ENCODE assay signal across 9 cellular contexts in the genomic region with DNA sequence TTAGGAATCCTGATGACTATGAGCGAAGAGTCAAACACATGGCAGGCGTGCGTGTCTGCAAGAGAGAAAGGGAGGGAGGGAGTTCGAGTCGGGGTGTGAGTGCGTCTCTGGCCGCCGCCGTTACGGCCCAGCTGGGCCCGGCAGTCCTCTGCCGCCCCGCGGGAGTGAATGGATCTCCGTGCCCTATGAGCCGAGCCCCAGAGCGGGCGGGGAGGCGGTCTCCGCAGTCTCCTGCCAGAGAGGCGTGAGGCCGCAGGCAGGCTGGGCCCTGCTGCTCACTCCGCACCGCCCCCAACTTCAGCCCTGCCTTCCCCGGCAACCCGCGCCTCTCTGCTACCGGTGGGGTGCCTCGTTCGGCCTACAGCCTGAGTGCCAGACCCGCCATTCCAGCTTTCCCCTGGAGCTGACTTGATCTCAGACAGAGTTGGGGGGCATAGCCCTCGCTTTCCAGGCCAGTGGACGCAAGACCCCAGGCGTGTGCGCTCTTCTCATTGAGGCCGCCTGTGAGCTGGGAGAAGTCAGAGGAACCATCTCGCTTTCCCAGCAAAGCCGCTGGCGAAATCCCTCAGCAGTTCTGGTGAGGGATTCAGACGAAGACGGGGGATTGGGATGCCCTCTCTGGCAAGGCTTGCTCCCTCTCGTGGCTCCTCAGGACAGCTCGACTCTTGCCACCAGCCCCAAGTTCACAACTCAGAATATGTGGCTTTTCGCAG. TPM values are rescaled to one million over a fixed set of nuclear protein-coding genes. Genes with fewer than 3 reads are reported as not detected.
DNase-seq lines count a peak whose midpoint lies in the region; ATAC-seq and TF ChIP-seq lines count a peak whose summit lies in the region.
"Had no signal": no experiment of that assay in that cellular context is flagged by ENCODE, and none has a peak within 500 bp of the region (broad histone marks: within the 10 kb centered on the region; RNA-seq: fewer than 3 reads in every experiment).

No MANE protein-coding gene starts in this region.

- no peak overlapping the region for H3K4me3 ChIP-seq in GM12865 (ENCODE audit: low read depth, low read length)
- peak overlapping the region; percentile 30 to 59 (median 46) for H3K4me3 ChIP-seq in Peyer's patch
- peak overlapping the region; percentile 40 to 59 (median 55) for H3K4me3 ChIP-seq in right lobe of liver
- H3K4me3 ChIP-seq: SK-N-MC had no signal

- no peaks in the 10 kb centered on the region for H3K36me3 ChIP-seq in Peyer's patch
- no peaks in the 10 kb centered on the region for H3K36me3 ChIP-seq in right lobe of liver

- peak overlapping the region; percentile 81 to 86 for H3K4me3 Mint-ChIP-seq in effector memory CD8-positive, alpha-beta T cell

- peak overlapping the region in 3 of 4 donors; percentile 25 to 85 (median 39) for H3K27ac ChIP-seq in Peyer's patch
- H3K27ac ChIP-seq in right lobe of liver, result peak overlapping the region; percentile 31 to 62 (median 47)
- H3K27ac ChIP-seq: SK-N-MC had no signal

- TF ChIP-seq CTCF in GM12865 (IDR thresholded peaks at IDR 0.05; ENCODE audit: insufficient read depth, low read depth, low read length, missing control alignments) (no peak), Peyer's patch (IDR thresholded peaks at IDR 0.05) (no peak), right lobe of liver (IDR thresholded peaks at IDR 0.05) (peak in 3 of 4 donors; percentile 5 to 14 (median 8))

- peak; percentile 31 for ATAC-seq in effector memory CD8-positive, alpha-beta T cell (replicated peaks)
- peak; percentile 53 to 61 (median 58) for ATAC-seq in right lobe of liver
- ATAC-seq in stimulated activated naive CD8-positive, alpha-beta T cell treated with anti-CD3 and anti-CD28 coated beads, Interleukin-15, Interleukin-2, amounts not matched to agents 100 U/mL and 50 U/mL, for 24 hours, result peak; percentile 25
- ATAC-seq in GM19455 (IDR thresholded peaks at IDR 0.05; ENCODE audit: unreplicated experiment), result no peak
- no peak for ATAC-seq in GM19351 (IDR thresholded peaks at IDR 0.05; ENCODE audit: unreplicated experiment)

- H3K36me3 Mint-ChIP-seq in effector memory CD8-positive, alpha-beta T cell (ENCODE audit: insufficient read depth), result peaks cover 5% of the 10 kb centered on the region

- H3K4me1 ChIP-seq in Peyer's patch, result peaks cover 0 to 14% (median 0%) of the 10 kb centered on the region in 4 donors
- peaks cover 0 to 6% (median 0%) of the 10 kb centered on the region in 4 donors for H3K4me1 ChIP-seq in right lobe of liver

- H3K9me3 ChIP-seq in Peyer's patch (no peaks in the 10 kb centered on the region), right lobe of liver (no peaks in the 10 kb centered on the region)

- peaks cover 12 to 37% of the 10 kb centered on the region in 2 donors for H3K27me3 Mint-ChIP-seq in effector memory CD8-positive, alpha-beta T cell

- no peaks in the 10 kb centered on the region for H3K27me3 ChIP-seq in Peyer's patch
- no peaks in the 10 kb centered on the region for H3K27me3 ChIP-seq in right lobe of liver

- DNase-seq in GM12865 (ENCODE audit: low read depth), result peak; percentile 1
- peak in 2 of 3 donors; percentile 49 to 52 for DNase-seq in Peyer's patch
- no peak for DNase-seq in effector memory CD8-positive, alpha-beta T cell
- peak; percentile 63 to 77 (median 64) for DNase-seq in right lobe of liver
- DNase-seq in stimulated activated naive CD8-positive, alpha-beta T cell treated with anti-CD3 and anti-CD28 coated beads, Interleukin-15, Interleukin-2, amounts not matched to agents 100 U/mL and 50 U/mL, for 24 hours, result peak; percentile 19
- DNase-seq in NCI-H2107 (lab: John Stamatoyannopoulos, UW), result no peak

- intact Hi-C loops in right lobe of liver (cut with DNase I), result no loop called here

- no peak overlapping the region for H3K27ac Mint-ChIP-seq in effector memory CD8-positive, alpha-beta T cell

- WGBS in right lobe of liver (ENCODE audit: insufficient coverage, low coverage, low lambda C conversion rate, missing lambda C conversion rate), result 54% methylated on average over 10 of the region's 44 CpGs

- TF ChIP-seq POLR2A in Peyer's patch (IDR thresholded peaks at IDR 0.05) (no peak), right lobe of liver (IDR thresholded peaks at IDR 0.05) (peak; percentile 49)

- H3K4me1 Mint-ChIP-seq in effector memory CD8-positive, alpha-beta T cell (ENCODE audit: low read depth in 2 of 2), result peaks cover 10 to 11% of the 10 kb centered on the region in 2 donors

- no peaks in the 10 kb centered on the region for H3K9me3 Mint-ChIP-seq in effector memory CD8-positive, alpha-beta T cell

RNA-seq across cellular contexts. Expression of a gene that starts 1.4 kb away (rescaled TPM):
- total RNA-seq in Peyer's patch (1 to 10 TPM in 3 of 4 donors, under 1 TPM in 1; 0.18 to 2.5 (median 1.8) TPM), right lobe of liver (10 to 100 TPM; 16.7 to 68.8 (median 53.4) TPM)

Comparison
In these comparisons a context has a peak if more than half of its experiments do, and no peak if none do; other contexts are left out.
1. DNase-seq: peak in GM12865 (single experiment), Peyer's patch (2 of 3), right lobe of liver (3 of 3) and stimulated activated naive CD8-positive, alpha-beta T cell treated with anti-CD3 and anti-CD28 coated beads, Interleukin-15, Interleukin-2, amounts not matched to agents 100 U/mL and 50 U/mL, for 24 hours (single experiment); none in effector memory CD8-positive, alpha-beta T cell (0 of 3) and NCI-H2107 (single experiment).
2. CTCF ChIP-seq: peak in right lobe of liver (3 of 4); none in GM12865 (single experiment) and Peyer's patch (0 of 6).
3. ATAC-seq: peak in effector memory CD8-positive, alpha-beta T cell (single experiment), right lobe of liver (4 of 4) and stimulated activated naive CD8-positive, alpha-beta T cell treated with anti-CD3 and anti-CD28 coated beads, Interleukin-15, Interleukin-2, amounts not matched to agents 100 U/mL and 50 U/mL, for 24 hours (single experiment); none in GM19455 (single experiment) and GM19351 (single experiment).
4. RNA of a gene that starts 1.4 kb away (total RNA-seq): 16.7 to 68.8 TPM in right lobe of liver; 0.18 to 2.5 TPM in Peyer's patch; every median in the first group is over 4 times any median in the second.